21 cellular contexts compared by ENCODE assay signal in genomic region chr11:597166-597725, GRCh38. TPM values are rescaled to one million over a fixed set of nuclear protein-coding genes. Genes with fewer than 3 reads are reported as not detected.
DNase-seq lines count a peak whose midpoint lies in the region; ATAC-seq and TF ChIP-seq lines count a peak whose summit lies in the region.
"Had no signal": no experiment of that assay in that cellular context is flagged by ENCODE, and none has a peak within 500 bp of the region (broad histone marks: within the 10 kb centered on the region; RNA-seq: fewer than 3 reads in every experiment).

No MANE protein-coding gene starts in this region.

- H3K79me1 ChIP-seq in trophoblast cell (ENCODE audit: low read length) = no peaks in the 10 kb centered on the region

- no peak overlapping the region for H3K9ac ChIP-seq in trophoblast cell (ENCODE audit: low read length)

- H4K91ac ChIP-seq in trophoblast cell (ENCODE audit: low read depth, low read length) = no peak overlapping the region

- no peak overlapping the region for H3K4ac ChIP-seq in trophoblast cell (ENCODE audit: low read depth, low read length)

- H3K36me3 ChIP-seq in trophoblast cell (ENCODE audit: control insufficient read depth in 1 of 2, insufficient read depth in 2 of 2, low read length in 2 of 2) = peaks cover 85 to 87% of the 10 kb centered on the region in 2 experiments

- no peaks in the 10 kb centered on the region for H3K9me3 Mint-ChIP-seq in activated CD4-positive, alpha-beta T cell treated with anti-CD3 and anti-CD28 coated beads, Interleukin-2, amount 10 ng/mL, durations not matched to agents 7 days and 5 days
- no peaks in the 10 kb centered on the region for H3K9me3 Mint-ChIP-seq in HFFc6
- H3K9me3 Mint-ChIP-seq: activated T-helper 2 cell treated with anti-CD3 and anti-CD28 coated beads, Interferon-gamma antibody, Interleukin-2, Interleukin-4, amounts not matched to agents 10 μg/mL and 5 μg/mL and 100 μg/mL, durations not matched to agents 14 hours and 24 hours and 36 hours had no signal

- peak overlapping the region; percentile 4 for H4K12ac ChIP-seq in trophoblast cell (ENCODE audit: low read depth, low read length)

- no peak overlapping the region for H2AK5ac ChIP-seq in trophoblast cell (ENCODE audit: low read length)

- H3K18ac ChIP-seq in trophoblast cell (ENCODE audit: low read length) = no peak overlapping the region

- H2BK5ac ChIP-seq in trophoblast cell (ENCODE audit: low read depth, low read length, poor library complexity) = no peak overlapping the region

- peaks cover 51% of the 10 kb centered on the region for H3K36me3 Mint-ChIP-seq in activated CD4-positive, alpha-beta T cell treated with anti-CD3 and anti-CD28 coated beads, Interleukin-2, amount 10 ng/mL, durations not matched to agents 7 days and 5 days (ENCODE audit: low read depth)
- peaks cover 44% of the 10 kb centered on the region for H3K36me3 Mint-ChIP-seq in HFFc6 (ENCODE audit: low read depth)

- no peak overlapping the region for H2BK12ac ChIP-seq in trophoblast cell (ENCODE audit: low read length)

- no peak overlapping the region for H3K4me2 ChIP-seq in trophoblast cell (ENCODE audit: low read length)

- H4K8ac ChIP-seq in trophoblast cell (ENCODE audit: low read depth, low read length) = no peak overlapping the region

- no peak overlapping the region for H2BK120ac ChIP-seq in trophoblast cell (ENCODE audit: insufficient read depth, low read length, poor library complexity)

- peaks cover 13% of the 10 kb centered on the region for H3K4me1 Mint-ChIP-seq in activated CD4-positive, alpha-beta T cell treated with anti-CD3 and anti-CD28 coated beads, Interleukin-2, amount 10 ng/mL, durations not matched to agents 7 days and 5 days
- H3K4me1 Mint-ChIP-seq in HFFc6 (ENCODE audit: low read depth) = no peaks in the 10 kb centered on the region

- no peak overlapping the region for H3K23ac ChIP-seq in trophoblast cell (ENCODE audit: low read length)

- no peaks in the 10 kb centered on the region for H3K4me1 ChIP-seq in trophoblast cell (ENCODE audit: control insufficient read depth in 1 of 2, insufficient read depth in 2 of 2, low read length in 2 of 2)
- H3K4me1 ChIP-seq: heart right ventricle had no signal

- H3K27ac Mint-ChIP-seq in activated CD4-positive, alpha-beta T cell treated with anti-CD3 and anti-CD28 coated beads, Interleukin-2, amount 10 ng/mL, durations not matched to agents 7 days and 5 days = peak overlapping the region; percentile 73
- H3K27ac Mint-ChIP-seq in HFFc6 = no peak overlapping the region
- H3K27ac Mint-ChIP-seq: activated T-helper 2 cell treated with anti-CD3 and anti-CD28 coated beads, Interferon-gamma antibody, Interleukin-2, Interleukin-4, amounts not matched to agents 10 μg/mL and 5 μg/mL and 100 μg/mL, durations not matched to agents 14 hours and 24 hours and 36 hours had no signal

- no peak for TF ChIP-seq POLR2A in GM18505 (IDR thresholded peaks at IDR 0.05; ENCODE audit: borderline replicate concordance, extremely low read depth, insufficient read depth, insufficient read length)

- H3K27ac ChIP-seq in trophoblast cell (ENCODE audit: low read depth, low read length) = no peak overlapping the region
- H3K27ac ChIP-seq: epithelial cell of prostate, heart right ventricle, SK-N-MC had no signal

- TF ChIP-seq CTCF in HFFc6 (IDR thresholded peaks at IDR 0.05) = peak; percentile 31; the same call in 1 of the 2 replicates
- peak; percentile 5 for TF ChIP-seq CTCF in cardiac fibroblast (IDR thresholded peaks at IDR 0.05; ENCODE audit: low read depth, low read length)

- H3K9me3 ChIP-seq in trophoblast cell (ENCODE audit: insufficient read depth, low read depth, low read length) = peaks cover 2% of the 10 kb centered on the region
- H3K9me3 ChIP-seq: heart right ventricle had no signal

- no peak for ATAC-seq in GM18505 (IDR thresholded peaks at IDR 0.05; ENCODE audit: unreplicated experiment)

- no peaks in the 10 kb centered on the region for H3K27me3 ChIP-seq in trophoblast cell (ENCODE audit: insufficient read depth, low read length)
- H3K27me3 ChIP-seq: heart right ventricle had no signal

- H3K4me3 ChIP-seq in cardiac fibroblast (replicated peaks in 1 of 2; ENCODE audit: low read depth in 2 of 2, low read length in 2 of 2) (no peak overlapping the region), trophoblast cell (ENCODE audit: low read depth, low read length) (no peak overlapping the region)
- H3K4me3 ChIP-seq: heart right ventricle, lung, SK-N-MC had no signal

- CTCF ChIA-PET in activated CD4-positive, alpha-beta T cell treated with anti-CD3 and anti-CD28 coated beads, Interleukin-2, amount 10 ng/mL, durations not matched to agents 7 days and 5 days (lab: Charles Lee) = no interaction called here

- POLR2A ChIA-PET in activated CD4-positive, alpha-beta T cell treated with anti-CD3 and anti-CD28 coated beads, Interleukin-2, amount 10 ng/mL, durations not matched to agents 7 days and 5 days (lab: Charles Lee) = no interaction called here

- H3K79me2 ChIP-seq in trophoblast cell (ENCODE audit: control insufficient read depth, insufficient read depth, low read length, poor library complexity) = no peaks in the 10 kb centered on the region

- H2AFZ ChIP-seq in trophoblast cell (ENCODE audit: insufficient read depth, low read length, poor library complexity) = no peak overlapping the region

- H3K14ac ChIP-seq in trophoblast cell (ENCODE audit: low read length) = no peak overlapping the region

- H3K4me3 Mint-ChIP-seq in activated CD4-positive, alpha-beta T cell treated with anti-CD3 and anti-CD28 coated beads, Interleukin-2, amount 10 ng/mL, durations not matched to agents 7 days and 5 days = no peak overlapping the region
- H3K4me3 Mint-ChIP-seq in HFFc6 = no peak overlapping the region

- H3K27me3 Mint-ChIP-seq in activated CD4-positive, alpha-beta T cell treated with anti-CD3 and anti-CD28 coated beads, Interleukin-2, amount 10 ng/mL, durations not matched to agents 7 days and 5 days = no peaks in the 10 kb centered on the region
- peaks cover 4% of the 10 kb centered on the region for H3K27me3 Mint-ChIP-seq in HFFc6 (ENCODE audit: insufficient read depth)

- no CpG with 5 or more reads among the region's 29 CpGs for WGBS in trophoblast cell (ENCODE audit: extremely low coverage, insufficient coverage, insufficient read length)

- DNase-seq in activated CD4-positive, alpha-beta T cell treated with anti-CD3 and anti-CD28 coated beads, Interleukin-2, amount 10 ng/mL, durations not matched to agents 7 days and 5 days = no peak
- no peak for DNase-seq in activated CD4-positive, alpha-beta T cell treated with anti-CD3 and anti-CD28 coated beads, Interleukin-2, amount 50 U/mL, for 4 hours
- DNase-seq in HFFc6 = no peak
- DNase-seq in cardiac fibroblast (ENCODE audit: low read depth in 2 of 2) = no peak
- no peak for DNase-seq in trophoblast cell
- no peak for DNase-seq in SHP77 treated with DMSO at 0.1 percent for 48 hours (lab: John Stamatoyannopoulos, UW)
- no peak for DNase-seq in hepatic stellate cell (ENCODE audit: low spot score)
- DNase-seq: ACHN; activated CD4-positive, CD25-positive, alpha-beta regulatory T cell; heart right ventricle; Kasumi-1; NCI-H2029 treated with DMSO at 0.1 percent for 48 hours; stimulated activated CD8-positive, alpha-beta memory T cell treated with anti-CD3 and anti-CD28 coated beads, Interleukin-4, amount 100 ng/mL, for 48 hours had no signal

RNA-seq across cellular contexts. Expression of gene IRF7, which starts 18.5 kb away (rescaled TPM):
- 100 to 1,000 TPM; 152 to 154 TPM for total RNA-seq in activated CD4-positive, alpha-beta T cell treated with anti-CD3 and anti-CD28 coated beads, Interleukin-2, amount 10 ng/mL, durations not matched to agents 7 days and 5 days
- 1 to 10 TPM; 3.0 to 5.2 (median 4.2) TPM for total RNA-seq in HFFc6 (2021; fragmentation: NEBNext Ultra II Directional; extraction: Animal tissue kit (Norgen Biotek cat#: 25700))
- polyA plus RNA-seq in trophoblast cell (2013) = 10.6 and 11.1 TPM in 2 replicates

RNA-seq across cellular contexts. Expression of gene PHRF1, which starts 21.0 kb away (rescaled TPM):
- total RNA-seq in activated CD4-positive, alpha-beta T cell treated with anti-CD3 and anti-CD28 coated beads, Interleukin-2, amount 10 ng/mL, durations not matched to agents 7 days and 5 days = 10 to 100 TPM; 46.8 to 48.6 TPM
- total RNA-seq in HFFc6 (2021; fragmentation: NEBNext Ultra II Directional; extraction: Animal tissue kit (Norgen Biotek cat#: 25700)) = 10 to 100 TPM; 23.8 to 27.5 (median 24.8) TPM
- polyA plus RNA-seq in trophoblast cell (2013) = 23.6 and 23.8 TPM in 2 replicates

RNA-seq across cellular contexts. Expression of gene CDHR5, which starts 27.5 kb away (rescaled TPM):
- total RNA-seq in activated CD4-positive, alpha-beta T cell treated with anti-CD3 and anti-CD28 coated beads, Interleukin-2, amount 10 ng/mL, durations not matched to agents 7 days and 5 days = not detected
- total RNA-seq in HFFc6 (2021; fragmentation: NEBNext Ultra II Directional; extraction: Animal tissue kit (Norgen Biotek cat#: 25700)) = not detected
- polyA plus RNA-seq in trophoblast cell (2013) = 0.03 and 0.04 TPM in 2 replicates
- total RNA-seq: activated T-helper 2 cell treated with anti-CD3 and anti-CD28 coated beads, Interferon-gamma antibody, Interleukin-2, Interleukin-4, amounts not matched to agents 10 μg/mL and 5 μg/mL and 100 μg/mL, durations not matched to agents 14 hours and 24 hours and 36 hours; Daoy; heart right ventricle; lung; omental fat pad; urinary bladder had no signal
- polyA plus RNA-seq: heart right ventricle had no signal

RNA-seq across cellular contexts. Expression of gene SCT, which starts 29.7 kb away (rescaled TPM):
- total RNA-seq in activated CD4-positive, alpha-beta T cell treated with anti-CD3 and anti-CD28 coated beads, Interleukin-2, amount 10 ng/mL, durations not matched to agents 7 days and 5 days = not detected
- total RNA-seq in HFFc6 (2021; fragmentation: NEBNext Ultra II Directional; extraction: Animal tissue kit (Norgen Biotek cat#: 25700)) = not detected
- polyA plus RNA-seq in trophoblast cell (2013) = 0.48 and 0.56 TPM in 2 replicates
- total RNA-seq: activated T-helper 2 cell treated with anti-CD3 and anti-CD28 coated beads, Interferon-gamma antibody, Interleukin-2, Interleukin-4, amounts not matched to agents 10 μg/mL and 5 μg/mL and 100 μg/mL, durations not matched to agents 14 hours and 24 hours and 36 hours; Daoy; lung; omental fat pad; urinary bladder had no signal
- polyA plus RNA-seq: lung, urinary bladder had no signal

RNA-seq across cellular contexts. Expression of gene RASSF7, which starts 36.5 kb away (rescaled TPM):
- 10 to 100 TPM; 30.7 to 38.1 TPM for total RNA-seq in activated CD4-positive, alpha-beta T cell treated with anti-CD3 and anti-CD28 coated beads, Interleukin-2, amount 10 ng/mL, durations not matched to agents 7 days and 5 days
- total RNA-seq in HFFc6 (2021; fragmentation: NEBNext Ultra II Directional; extraction: Animal tissue kit (Norgen Biotek cat#: 25700)) = 10 to 100 TPM; 10.1 to 18.8 (median 12.7) TPM
- 41.3 and 45.5 TPM in 2 replicates for polyA plus RNA-seq in trophoblast cell (2013)

Comparison
In these comparisons a context has a peak if more than half of its experiments do, and no peak if none do; other contexts are left out.
1. RNA of gene IRF7, which starts 18.5 kb away (total RNA-seq): 152 to 154 TPM in activated CD4-positive, alpha-beta T cell treated with anti-CD3 and anti-CD28 coated beads, Interleukin-2, amount 10 ng/mL, durations not matched to agents 7 days and 5 days; 3.0 to 5.2 TPM in HFFc6; every median in the first group is over 10 times any median in the second.